Comparison of ENCODE assay signal across 14 cellular contexts in the genomic region with DNA sequence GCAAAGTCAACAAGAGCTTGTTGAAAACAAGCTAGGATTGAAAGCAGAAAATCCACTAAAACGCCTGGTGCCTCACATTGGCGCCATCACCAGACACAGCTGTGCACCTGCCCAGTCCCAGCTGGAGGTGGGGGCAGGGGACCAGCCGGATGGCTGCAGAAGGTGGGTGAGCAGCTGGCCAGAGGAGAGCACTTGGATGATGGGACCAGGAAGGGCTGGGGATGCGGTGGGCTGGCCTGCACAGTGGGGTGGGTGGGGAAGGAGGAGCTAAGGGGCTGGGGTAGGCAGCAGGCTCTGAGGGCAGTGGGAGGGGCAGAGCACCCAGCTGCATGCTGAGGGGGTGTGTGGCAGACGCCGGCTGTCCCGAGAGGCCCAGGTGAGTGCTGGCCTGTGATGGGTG.
"Had no signal": no experiment of that assay in that cellular context is flagged by ENCODE, and none has a peak within 500 bp of the region (broad histone marks: within the 10 kb centered on the region; RNA-seq: fewer than 3 reads in every experiment).

No MANE protein-coding gene starts in this region.

- DNase-seq: activated CD4-positive, alpha-beta memory T cell treated with anti-CD3 and anti-CD28 coated beads for 36 hours; activated CD4-positive, alpha-beta T cell treated with anti-CD3 and anti-CD28 coated beads for 1 hour; activated gamma-delta T cell treated with Interleukin-2 at 50 U/mL for 16 hours; activated naive CD8-positive, alpha-beta T cell treated with anti-CD3 and anti-CD28 coated beads for 36 hours; activated T-cell treated with anti-CD3 and anti-CD28 coated beads, Interleukin-2, amount 50 U/mL, for 4 hours; dermis blood vessel endothelial cell; endodermal cell; erythroblast; left ventricle myocardium superior; mesenchymal stem cell; psoas muscle; spleen; stimulated activated CD4-positive, alpha-beta T cell treated with anti-CD3 and anti-CD28 coated beads, Interleukin-1b, Interleukin-23, amount 100 ng/mL, for 48 hours; stimulated activated naive B cell treated with anti-CD40 and anti-IgM and Interleukin-4, amounts not matched to agents 10 μg/mL and 1 μg/mL and 100 μg/mL, for 72 hours had no signal
